8 cellular contexts compared by ENCODE assay signal in the genomic region with DNA sequence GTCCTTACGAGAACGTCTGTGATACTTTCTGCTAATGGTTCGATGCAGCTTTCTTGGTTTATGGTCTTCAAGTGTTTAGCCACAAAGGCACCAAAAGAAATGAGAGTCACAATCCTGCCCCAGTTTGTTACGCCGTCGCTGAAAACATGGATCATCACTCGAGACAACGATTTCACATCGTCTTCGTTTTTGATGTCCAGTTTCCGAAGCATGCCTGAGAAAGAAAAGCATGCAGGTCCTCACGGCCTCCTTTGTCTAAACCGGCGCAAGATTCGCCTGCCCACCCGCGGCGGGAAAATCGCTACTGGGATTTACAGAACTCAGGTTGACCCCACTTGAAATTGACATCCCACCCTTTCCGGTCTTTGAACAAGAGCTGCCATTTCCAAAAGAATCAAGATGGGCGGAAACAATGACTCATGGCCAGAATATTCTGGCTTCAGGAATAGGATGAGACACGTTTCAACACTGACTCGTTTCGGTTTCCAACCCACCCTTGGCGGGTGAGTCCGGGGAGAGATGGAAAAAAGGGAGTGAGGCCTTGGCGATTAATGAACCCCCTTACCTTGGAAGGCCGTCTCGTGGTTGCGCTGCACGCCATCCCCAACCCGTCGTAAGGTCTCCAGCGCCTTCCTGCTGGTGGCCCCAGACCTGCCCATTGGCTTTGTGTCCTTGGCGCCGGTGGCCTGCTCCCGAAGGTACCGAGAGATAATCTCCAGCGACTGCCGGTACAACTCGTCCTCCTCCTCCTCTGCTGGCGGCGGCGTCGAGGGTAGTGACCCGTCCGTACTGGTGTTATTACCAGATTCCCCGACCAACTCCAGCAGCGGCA. TPM values are rescaled to one million over a fixed set of nuclear protein-coding genes. Genes with fewer than 3 reads are reported as not detected.
A peak's percentile ranks its signal among the peaks of the same experiment; 100 is the strongest.
DNase-seq lines count a peak whose midpoint lies in the region; ATAC-seq and TF ChIP-seq lines count a peak whose summit lies in the region.

No MANE protein-coding gene starts in this region.

- peak in 1 of 4 experiments; percentile 2 for ATAC-seq in T-cell (replicated peaks in 1 of 4)

- POLR2A ChIA-PET in T-cell (lab: Charles Lee) = interaction anchor here (0.6 to 11.0 kb wide), 20 partner anchors 8 to 692 kb away, joined by 3 to 255 read pairs (median 4); a partner anchor contains a TSS

- peak overlapping the region; percentile 98 for H3K27ac ChIP-seq in layer of hippocampus (ENCODE audit: low read depth, low read length)

- DNase-seq in NCI-H1436 (lab: John Stamatoyannopoulos, UW) (peak; percentile 29), NCI-H1436 treated with DMSO at 0.1 percent for 48 hours (lab: John Stamatoyannopoulos, UW) (no peak), LoVo (ENCODE audit: low spot score) (peak; percentile 69), T-cell (peak in 3 of 34 experiments; percentile 35 to 47 (median 36)), chondrocyte (ENCODE audit: low spot score) (no peak), GF-D8 (lab: John Stamatoyannopoulos, UW) (no peak)
- DNase-seq in stimulated activated CD4-positive, alpha-beta T cell treated with anti-CD3 and anti-CD28 coated beads, Interleukin-2, amount 100 ng/mL, for 24 hours = peak; percentile 62 to 69

- no peaks in the 10 kb centered on the region for H3K27me3 ChIP-seq in layer of hippocampus (ENCODE audit: control insufficient read depth, insufficient read depth, low read length)

- no peak for TF ChIP-seq CTCF in chondrocyte (IDR thresholded peaks at IDR 0.05)

- H3K4me3 Mint-ChIP-seq in T-cell (peak overlapping the region; percentile 95 to 100 (median 99)), chondrocyte (ENCODE audit: unreplicated experiment) (peak overlapping the region; percentile 92)

- H3K36me3 Mint-ChIP-seq in T-cell = peaks cover 56% of the 10 kb centered on the region
- H3K36me3 Mint-ChIP-seq in chondrocyte (ENCODE audit: low read depth) = peaks cover 50% of the 10 kb centered on the region

- H3K27me3 Mint-ChIP-seq in T-cell = no peaks in the 10 kb centered on the region
- no peaks in the 10 kb centered on the region for H3K27me3 Mint-ChIP-seq in chondrocyte (ENCODE audit: low read depth)

- H3K9me3 Mint-ChIP-seq in T-cell = no peaks in the 10 kb centered on the region
- no peaks in the 10 kb centered on the region for H3K9me3 Mint-ChIP-seq in chondrocyte (ENCODE audit: low read depth)

- peaks cover 37 to 46% (median 40%) of the 10 kb centered on the region in 3 donors for H3K4me1 Mint-ChIP-seq in T-cell
- H3K4me1 Mint-ChIP-seq in chondrocyte (ENCODE audit: low read depth) = peaks cover 51% of the 10 kb centered on the region

- CTCF ChIA-PET in T-cell (lab: Charles Lee) = interaction anchor here (1.3 to 12.6 kb wide), 4 partner anchors 16 to 118 kb away, joined by 3 to 170 read pairs (median 4); a partner anchor contains a TSS

- H3K27ac Mint-ChIP-seq in T-cell (peak overlapping the region; percentile 96 to 98), chondrocyte (ENCODE audit: unreplicated experiment) (peak overlapping the region; percentile 97)

RNA-seq across cellular contexts. Expression of a gene that starts 0.9 kb away (rescaled TPM):
- 100 to 1,000 TPM; 478 to 731 (median 517) TPM for total RNA-seq in T-cell
- 211 to 264 TPM (median 255 TPM) in 3 replicates for total RNA-seq in chondrocyte

RNA-seq across cellular contexts. Expression of a gene that starts 29.3 kb away (rescaled TPM):
- total RNA-seq in T-cell (under 1 TPM; 0.26 to 0.66 (median 0.49) TPM), chondrocyte (3.6 to 5.7 TPM (median 5.1 TPM) in 3 replicates)

RNA-seq across cellular contexts. Expression of a gene that starts 50.9 kb away (rescaled TPM):
- total RNA-seq in T-cell (100 to 1,000 TPM; 108 to 158 (median 110) TPM), chondrocyte (85.5 to 125 TPM (median 85.7 TPM) in 3 replicates)

Comparison
In these comparisons a context has a peak if more than half of its experiments do, and no peak if none do; other contexts are left out.
1. DNase-seq: peak in NCI-H1436 (single experiment), LoVo (single experiment) and stimulated activated CD4-positive, alpha-beta T cell treated with anti-CD3 and anti-CD28 coated beads, Interleukin-2, amount 100 ng/mL, for 24 hours (2 of 2); none in NCI-H1436 treated with DMSO at 0.1 percent for 48 hours (single experiment), chondrocyte (single experiment) and GF-D8 (single experiment).